In the genomic region with DNA sequence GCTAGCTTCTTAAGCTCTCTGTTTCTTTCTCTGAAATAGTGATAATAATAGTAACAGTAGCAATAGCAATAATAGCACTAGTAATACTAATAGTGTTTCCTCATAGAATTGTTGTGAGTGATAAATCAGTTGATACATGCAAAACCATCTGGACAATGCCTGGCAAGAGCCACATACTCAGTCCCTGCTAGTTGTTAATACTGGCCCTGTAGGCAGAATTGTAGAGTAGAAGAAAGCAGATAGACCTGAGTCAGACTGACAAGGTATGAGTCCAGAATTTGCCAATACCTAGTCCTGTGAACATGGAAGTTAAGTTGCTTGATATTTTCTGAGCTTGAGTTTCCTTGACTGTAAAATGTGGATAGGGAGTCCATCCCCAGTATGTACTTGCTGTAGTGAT, we compare ENCODE assay signal across 20 cellular contexts.
"Had no signal": no experiment of that assay in that cellular context is flagged by ENCODE, and none has a peak within 500 bp of the region (broad histone marks: within the 10 kb centered on the region; RNA-seq: fewer than 3 reads in every experiment).

No MANE protein-coding gene starts in this region.

- H2AFZ ChIP-seq: neural progenitor cell had no signal

- H3K27me3 Mint-ChIP-seq: progenitor cell of endocrine pancreas, type B pancreatic cell had no signal

- H3K36me3 Mint-ChIP-seq: neural progenitor cell had no signal

- H3K4me3 ChIP-seq: gastroesophageal sphincter, heart right ventricle, lung, neural progenitor cell, skin epidermis had no signal

- H3K9me3 ChIP-seq: gastroesophageal sphincter, heart right ventricle had no signal

- H3K36me3 ChIP-seq: gastroesophageal sphincter, heart right ventricle, neural progenitor cell had no signal

- H3K4me2 ChIP-seq: neural progenitor cell had no signal

- ATAC-seq: activated CD8-positive, alpha-beta T cell treated with anti-CD3 and anti-CD28 coated beads, Interleukin-2, amount 10 ng/mL, durations not matched to agents 7 days and 5 days; activated naive CD8-positive, alpha-beta T cell treated with anti-CD3 and anti-CD28 coated beads, Interleukin-2, amount 50 U/mL, for 24 hours; activated T-cell treated with anti-CD3 and anti-CD28 coated beads, Interleukin-2, amount 50 U/mL, for 4 hours; gastroesophageal sphincter; heart right ventricle; left colon; right cardiac atrium had no signal

- H3K9ac ChIP-seq: neural progenitor cell had no signal

- H3K4me3 Mint-ChIP-seq: activated CD4-positive, alpha-beta T cell treated with anti-CD3 and anti-CD28 coated beads, Interleukin-2, amount 10 ng/mL, durations not matched to agents 7 days and 5 days; activated CD8-positive, alpha-beta T cell treated with anti-CD3 and anti-CD28 coated beads, Interleukin-2, amount 10 ng/mL, durations not matched to agents 7 days and 5 days; activated naive CD4-positive, alpha-beta T cell treated with anti-CD3 and anti-CD28 coated beads for 36 hours; activated naive CD8-positive, alpha-beta T cell treated with anti-CD3 and anti-CD28 coated beads, Interleukin-2, amount 50 U/mL, for 24 hours; activated T-cell treated with anti-CD3 and anti-CD28 coated beads, Interleukin-2, amount 50 U/mL, for 4 hours; neural progenitor cell; stimulated activated naive CD8-positive, alpha-beta T cell treated with anti-CD3 and anti-CD28 coated beads, Interleukin-15, Interleukin-2, amounts not matched to agents 100 ng/mL and 50 ng/mL, for 24 hours; T-helper 1 cell treated with Interleukin-12 subunit alpha and Interleukin-12 subunit beta and Interleukin-4 antibody, amounts not matched to agents 30 μg/mL and 1 μg/mL, for 36 hours; type B pancreatic cell had no signal

- H3K9me3 Mint-ChIP-seq: activated naive CD4-positive, alpha-beta T cell treated with anti-CD3 and anti-CD28 coated beads for 36 hours; activated naive CD8-positive, alpha-beta T cell treated with anti-CD3 and anti-CD28 coated beads, Interleukin-2, amount 50 U/mL, for 24 hours; activated T-cell treated with anti-CD3 and anti-CD28 coated beads, Interleukin-2, amount 50 U/mL, for 4 hours; neural progenitor cell; stimulated activated naive CD8-positive, alpha-beta T cell treated with anti-CD3 and anti-CD28 coated beads, Interleukin-15, Interleukin-2, amounts not matched to agents 100 ng/mL and 50 ng/mL, for 24 hours; T-helper 1 cell treated with Interleukin-12 subunit alpha and Interleukin-12 subunit beta and Interleukin-4 antibody, amounts not matched to agents 30 μg/mL and 1 μg/mL, for 36 hours; type B pancreatic cell had no signal

- H3K4me1 Mint-ChIP-seq: activated CD4-positive, alpha-beta T cell treated with anti-CD3 and anti-CD28 coated beads, Interleukin-2, amount 10 ng/mL, durations not matched to agents 7 days and 5 days had no signal

- H3K27me3 ChIP-seq: gastroesophageal sphincter, heart right ventricle, neural progenitor cell had no signal

- H3K27ac Mint-ChIP-seq: activated CD4-positive, alpha-beta T cell treated with anti-CD3 and anti-CD28 coated beads, Interleukin-2, amount 10 ng/mL, durations not matched to agents 7 days and 5 days; activated CD8-positive, alpha-beta T cell treated with anti-CD3 and anti-CD28 coated beads, Interleukin-2, amount 10 ng/mL, durations not matched to agents 7 days and 5 days; activated naive CD4-positive, alpha-beta T cell treated with anti-CD3 and anti-CD28 coated beads for 36 hours; activated naive CD8-positive, alpha-beta T cell treated with anti-CD3 and anti-CD28 coated beads, Interleukin-2, amount 50 U/mL, for 24 hours; neural progenitor cell; progenitor cell of endocrine pancreas; stimulated activated naive CD8-positive, alpha-beta T cell treated with anti-CD3 and anti-CD28 coated beads, Interleukin-15, Interleukin-2, amounts not matched to agents 100 ng/mL and 50 ng/mL, for 24 hours; T-helper 1 cell treated with Interleukin-12 subunit alpha and Interleukin-12 subunit beta and Interleukin-4 antibody, amounts not matched to agents 30 μg/mL and 1 μg/mL, for 36 hours; type B pancreatic cell had no signal

- DNase-seq: activated CD4-positive, alpha-beta T cell treated with anti-CD3 and anti-CD28 coated beads, Interleukin-2, amount 10 ng/mL, durations not matched to agents 7 days and 5 days; activated CD8-positive, alpha-beta T cell treated with anti-CD3 and anti-CD28 coated beads, Interleukin-2, amount 10 ng/mL, durations not matched to agents 7 days and 5 days; activated naive CD4-positive, alpha-beta T cell treated with anti-CD3 and anti-CD28 coated beads for 36 hours; activated naive CD8-positive, alpha-beta T cell treated with anti-CD3 and anti-CD28 coated beads, Interleukin-2, amount 50 U/mL, for 24 hours; activated T-cell treated with anti-CD3 and anti-CD28 coated beads, Interleukin-2, amount 50 U/mL, for 4 hours; aorta; cerebellar nuclear complex; effector CD8-positive, alpha-beta T cell; heart right ventricle; left colon; right cardiac atrium; stimulated activated CD4-positive, alpha-beta T cell treated with anti-CD3 and anti-CD28 coated beads, Interleukin-2, amount 100 ng/mL, for 48 hours had no signal

- H3K27ac ChIP-seq: gastroesophageal sphincter, neural progenitor cell had no signal
